31 cellular contexts compared by ENCODE assay signal in genomic region chr17:50572541-50572940, GRCh38. TPM values are rescaled to one million over a fixed set of nuclear protein-coding genes. Genes with fewer than 3 reads are reported as not detected.
"Had no signal": no experiment of that assay in that cellular context is flagged by ENCODE, and none has a peak within 500 bp of the region (broad histone marks: within the 10 kb centered on the region; RNA-seq: fewer than 3 reads in every experiment).

No MANE protein-coding gene starts in this region.

- H3K27ac Mint-ChIP-seq: naive B cell; natural killer cell treated with Interleukin-12 subunit alpha and Interleukin-12 subunit beta and Interleukin-15 and Interleukin-18, amount 100 ng/mL, for 72 hours; nephron progenitor cell; progenitor cell of endocrine pancreas; stimulated activated memory B cell treated with anti-CD40 and anti-IgM and Interleukin-4, amounts not matched to agents 10 μg/mL and 1 μg/mL and 100 μg/mL, for 72 hours; stimulated activated naive CD8-positive, alpha-beta T cell treated with anti-CD3 and anti-CD28 coated beads, Interleukin-15, Interleukin-2, amounts not matched to agents 100 ng/mL and 50 ng/mL, for 24 hours had no signal

- H3K4me3 Mint-ChIP-seq: naive B cell; naive thymus-derived CD8-positive, alpha-beta T cell; natural killer cell treated with Interleukin-12 subunit alpha and Interleukin-12 subunit beta and Interleukin-15 and Interleukin-18, amount 100 ng/mL, for 72 hours; nephron progenitor cell; neural crest cell; stimulated activated memory B cell treated with anti-CD40 and anti-IgM and Interleukin-4, amounts not matched to agents 10 μg/mL and 1 μg/mL and 100 μg/mL, for 72 hours; stimulated activated naive CD8-positive, alpha-beta T cell treated with anti-CD3 and anti-CD28 coated beads, Interleukin-15, Interleukin-2, amounts not matched to agents 100 ng/mL and 50 ng/mL, for 24 hours had no signal

- H3K36me3 Mint-ChIP-seq: naive B cell; naive thymus-derived CD8-positive, alpha-beta T cell; natural killer cell treated with Interleukin-12 subunit alpha and Interleukin-12 subunit beta and Interleukin-15 and Interleukin-18, amount 100 ng/mL, for 72 hours; stimulated activated memory B cell treated with anti-CD40 and anti-IgM and Interleukin-4, amounts not matched to agents 10 μg/mL and 1 μg/mL and 100 μg/mL, for 72 hours had no signal

- H3K9me3 ChIP-seq: ovary, psoas muscle, right lobe of liver, sigmoid colon, spleen, stomach, thoracic aorta, thyroid gland, tibial nerve, upper lobe of left lung, uterus had no signal

- DNase-seq: naive B cell; naive thymus-derived CD8-positive, alpha-beta T cell; nephron progenitor cell; occipital lobe; ovary; posterior cingulate gyrus; psoas muscle; right lobe of liver; sigmoid colon; spleen; stimulated activated CD4-positive, alpha-beta T cell treated with anti-CD3 and anti-CD28 coated beads, Interleukin-12 subunit alpha, Interleukin-12 subunit beta, amount 100 ng/mL, for 4 hours; stimulated activated CD4-positive, alpha-beta T cell treated with anti-CD3 and anti-CD28 coated beads, Interleukin-1b, Interleukin-23, amount 100 ng/mL, for 48 hours; stimulated activated CD4-positive, alpha-beta T cell treated with anti-CD3 and anti-CD28 coated beads, Interleukin-4, amount 100 ng/mL, for 1 hour; stimulated activated CD4-positive, alpha-beta T cell treated with anti-CD3 and anti-CD28 coated beads, Interleukin-4, amount 100 ng/mL, for 4 hours; stimulated activated CD8-positive, alpha-beta memory T cell treated with anti-CD3 and anti-CD28 coated beads, Interleukin-4, amount 100 ng/mL, for 48 hours; stimulated activated naive CD4-positive, alpha-beta T cell treated with Interleukin-2 at 50 U/mL for 16 hours; stomach; thyroid gland; trophoblast cell; uterus had no signal

- H3K4me1 Mint-ChIP-seq: naive B cell; stimulated activated memory B cell treated with anti-CD40 and anti-IgM and Interleukin-4, amounts not matched to agents 10 μg/mL and 1 μg/mL and 100 μg/mL, for 72 hours had no signal

- ATAC-seq: naive thymus-derived CD8-positive, alpha-beta T cell; natural killer cell treated with Interleukin-12 subunit alpha and Interleukin-12 subunit beta and Interleukin-15 and Interleukin-18, amount 100 ng/mL, for 72 hours; psoas muscle; right cardiac atrium; right lobe of liver; stimulated activated memory B cell treated with anti-CD40 and anti-IgM and Interleukin-4, amounts not matched to agents 10 μg/mL and 1 μg/mL and 100 μg/mL, for 72 hours had no signal

- H3K36me3 ChIP-seq: ovary, right lobe of liver, sigmoid colon, spleen, stomach, thoracic aorta, thyroid gland, tibial nerve, upper lobe of left lung, uterus had no signal

- H3K4me3 ChIP-seq: ovary, psoas muscle, right lobe of liver, sigmoid colon, smooth muscle cell, spleen, stomach, thoracic aorta, thyroid gland, tibial nerve, upper lobe of left lung, uterus had no signal

- H3K9me3 Mint-ChIP-seq: naive B cell; naive thymus-derived CD8-positive, alpha-beta T cell; natural killer cell treated with Interleukin-12 subunit alpha and Interleukin-12 subunit beta and Interleukin-15 and Interleukin-18, amount 100 ng/mL, for 72 hours; nephron progenitor cell; neural crest cell; stimulated activated memory B cell treated with anti-CD40 and anti-IgM and Interleukin-4, amounts not matched to agents 10 μg/mL and 1 μg/mL and 100 μg/mL, for 72 hours; stimulated activated naive CD8-positive, alpha-beta T cell treated with anti-CD3 and anti-CD28 coated beads, Interleukin-15, Interleukin-2, amounts not matched to agents 100 ng/mL and 50 ng/mL, for 24 hours had no signal

- H3K27me3 ChIP-seq: ovary, right lobe of liver, thyroid gland, upper lobe of left lung, uterus had no signal

- H3K27ac ChIP-seq: ovary, parathyroid adenoma, psoas muscle, right lobe of liver, sigmoid colon, spleen, stomach, thoracic aorta, thyroid gland, tibial nerve, upper lobe of left lung, uterus had no signal

- H3K4me1 ChIP-seq: parathyroid adenoma, psoas muscle, right lobe of liver, sigmoid colon, spleen, stomach, thyroid gland, tibial nerve, upper lobe of left lung, uterus had no signal

RNA-seq across cellular contexts. Expression of gene CACNA1G, which starts 12.0 kb away (rescaled TPM):
- polyA plus RNA-seq: naive thymus-derived CD8-positive, alpha-beta T cell had no signal

RNA-seq across cellular contexts. Expression of gene EPN3, which starts 40.0 kb away (rescaled TPM):
- polyA plus RNA-seq: naive thymus-derived CD8-positive, alpha-beta T cell had no signal
